1 cellular context compared by ENCODE assay signal in genomic region chr12:45728625-45729232, GRCh38.
TF ChIP-seq lines count a peak whose summit lies in the region.

No MANE protein-coding gene starts in this region.

TF ChIP-seq in HCT116, 20 proteins besides CTCF, POLR2A, EP300 and RAD21 (continued from another document):
- no peak for TF ChIP-seq ZBTB33 (IDR thresholded peaks at IDR 0.05; ENCODE audit: extremely low read depth, insufficient replicate concordance, low read length)
- no peak for TF ChIP-seq EZH2 (IDR thresholded peaks at IDR 0.05)
- peak; percentile 62 for TF ChIP-seq POLR2AphosphoS5 (IDR thresholded peaks at IDR 0.05; ENCODE audit: low read depth, low read length)
- peak; percentile 97 for TF ChIP-seq CBX3 (IDR thresholded peaks at IDR 0.05; ENCODE audit: low read depth)
- TF ChIP-seq ZNF274 (IDR thresholded peaks at IDR 0.05; ENCODE audit: low read depth, low read length): no peak
